Comparison of ENCODE assay signal across 1 cellular context in the genomic region with DNA sequence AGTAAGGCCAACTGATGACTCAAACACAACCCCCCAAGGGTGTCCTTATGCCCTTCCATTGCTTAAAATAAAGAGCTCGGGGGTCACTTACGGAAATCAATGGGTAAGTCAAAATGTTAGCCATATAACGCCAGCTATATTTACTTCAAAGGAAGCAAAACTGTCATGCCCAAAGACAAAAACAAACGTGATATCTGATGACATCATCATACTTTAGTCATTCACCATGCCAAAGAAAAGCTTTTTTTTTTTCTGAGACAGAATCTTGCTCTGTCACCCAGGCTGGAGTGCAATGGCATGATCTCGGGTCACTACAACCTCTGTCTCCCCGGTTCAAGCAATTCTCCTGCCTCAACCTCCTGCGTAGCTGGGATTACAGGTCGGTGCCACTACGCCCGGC.
TF ChIP-seq lines count a peak whose summit lies in the region.

No MANE protein-coding gene starts in this region.

TF ChIP-seq in HepG2, 621 proteins besides CTCF, POLR2A, EP300 and RAD21:
- TF ChIP-seq ZNF430 (CRISPR knock-in tag; IDR thresholded peaks at IDR 0.05) (no peak), ATF7 (IDR thresholded peaks at IDR 0.05) (peak; percentile 94), ATF7 (CRISPR knock-in tag; IDR thresholded peaks at IDR 0.05) (no peak), CREB1 (IDR thresholded peaks at IDR 0.05) (peak; percentile 75), CREB1 (CRISPR knock-in tag; IDR thresholded peaks at IDR 0.05) (no peak)
- TF ChIP-seq, protein P1, sequence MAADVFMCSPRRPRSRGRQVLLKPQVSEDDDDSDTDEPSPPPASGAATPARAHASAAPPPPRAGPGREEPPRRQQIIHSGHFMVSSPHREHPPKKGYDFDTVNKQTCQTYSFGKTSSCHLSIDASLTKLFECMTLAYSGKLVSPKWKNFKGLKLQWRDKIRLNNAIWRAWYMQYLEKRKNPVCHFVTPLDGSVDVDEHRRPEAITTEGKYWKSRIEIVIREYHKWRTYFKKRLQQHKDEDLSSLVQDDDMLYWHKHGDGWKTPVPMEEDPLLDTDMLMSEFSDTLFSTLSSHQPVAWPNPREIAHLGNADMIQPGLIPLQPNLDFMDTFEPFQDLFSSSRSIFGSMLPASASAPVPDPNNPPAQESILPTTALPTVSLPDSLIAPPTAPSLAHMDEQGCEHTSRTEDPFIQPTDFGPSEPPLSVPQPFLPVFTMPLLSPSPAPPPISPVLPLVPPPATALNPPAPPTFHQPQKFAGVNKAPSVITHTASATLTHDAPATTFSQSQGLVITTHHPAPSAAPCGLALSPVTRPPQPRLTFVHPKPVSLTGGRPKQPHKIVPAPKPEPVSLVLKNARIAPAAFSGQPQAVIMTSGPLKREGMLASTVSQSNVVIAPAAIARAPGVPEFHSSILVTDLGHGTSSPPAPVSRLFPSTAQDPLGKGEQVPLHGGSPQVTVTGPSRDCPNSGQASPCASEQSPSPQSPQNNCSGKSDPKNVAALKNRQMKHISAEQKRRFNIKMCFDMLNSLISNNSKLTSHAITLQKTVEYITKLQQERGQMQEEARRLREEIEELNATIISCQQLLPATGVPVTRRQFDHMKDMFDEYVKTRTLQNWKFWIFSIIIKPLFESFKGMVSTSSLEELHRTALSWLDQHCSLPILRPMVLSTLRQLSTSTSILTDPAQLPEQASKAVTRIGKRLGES (CRISPR knock-in tag; IDR thresholded peaks at IDR 0.05; ENCODE audit: borderline replicate concordance): no peak
TF ChIP-seq in HepG2: peak in this region for 2.
